In genomic region chr10:69328346-69328687, GRCh38 we compare ENCODE assay signal across 9 cellular contexts. TPM values are rescaled to one million over a fixed set of nuclear protein-coding genes. Genes with fewer than 3 reads are reported as not detected.
A peak's percentile ranks its signal among the peaks of the same experiment; 100 is the strongest.
DNase-seq lines count a peak whose midpoint lies in the region; ATAC-seq, FAIRE-seq and TF ChIP-seq lines count a peak whose summit lies in the region.
"Had no signal": no experiment of that assay in that cellular context is flagged by ENCODE, and none has a peak within 500 bp of the region (broad histone marks: within the 10 kb centered on the region; RNA-seq: fewer than 3 reads in every experiment).

No MANE protein-coding gene starts in this region.

- H4K20me1 ChIP-seq in BLaER1 (peaks cover 18% of the 10 kb centered on the region), astrocyte (ENCODE audit: insufficient read depth, low read length) (peaks cover 74% of the 10 kb centered on the region)

- no peak for TF ChIP-seq CTCF in HFFc6 (IDR thresholded peaks at IDR 0.05)
- no peak for TF ChIP-seq CTCF in astrocyte (IDR thresholded peaks at IDR 0.05; ENCODE audit: insufficient read depth, low read depth, low read length)
- no peak for TF ChIP-seq CTCF in mesothelial cell of epicardium (IDR thresholded peaks at IDR 0.05; ENCODE audit: unreplicated experiment)

- no peak for FAIRE-seq in astrocyte (lab: Jason Lieb, UNC)

- ATAC-seq in GM19351 (IDR thresholded peaks at IDR 0.05; ENCODE audit: unreplicated experiment) (no peak), GM19035 (IDR thresholded peaks at IDR 0.05; ENCODE audit: unreplicated experiment) (no peak)

- peaks cover 24% of the 10 kb centered on the region for H3K36me3 Mint-ChIP-seq in HFFc6 (ENCODE audit: low read depth)
- peaks cover 4% of the 10 kb centered on the region for H3K36me3 Mint-ChIP-seq in astrocyte (ENCODE audit: low read depth, unreplicated experiment)
- no peaks in the 10 kb centered on the region for H3K36me3 Mint-ChIP-seq in mesothelial cell of epicardium

- H3K36me3 ChIP-seq in BLaER1 (peaks cover 37% of the 10 kb centered on the region), astrocyte (ENCODE audit: insufficient read depth, low read length) (no peaks in the 10 kb centered on the region)

- H2AFZ ChIP-seq in astrocyte (ENCODE audit: low read depth, low read length) = peak overlapping the region; percentile 59

- H3K27me3 Mint-ChIP-seq in HFFc6 (ENCODE audit: insufficient read depth) (no peaks in the 10 kb centered on the region; the same call in 1 of the 2 replicates), astrocyte (ENCODE audit: low read depth, unreplicated experiment) (no peaks in the 10 kb centered on the region), mesothelial cell of epicardium (ENCODE audit: low read depth) (no peaks in the 10 kb centered on the region)

- H3K4me3 Mint-ChIP-seq in HFFc6 (peak overlapping the region; percentile 77), astrocyte (ENCODE audit: unreplicated experiment) (no peak overlapping the region), mesothelial cell of epicardium (no peak overlapping the region)

- H3K9me3 ChIP-seq in BLaER1 (no peaks in the 10 kb centered on the region), astrocyte (ENCODE audit: insufficient read depth, low read depth, low read length) (no peaks in the 10 kb centered on the region)

- peak overlapping the region; percentile 88 for H3K27ac Mint-ChIP-seq in HFFc6
- no peak overlapping the region for H3K27ac Mint-ChIP-seq in astrocyte (ENCODE audit: unreplicated experiment)
- H3K27ac Mint-ChIP-seq in mesothelial cell of epicardium = peak overlapping the region; percentile 43

- H3K4me2 ChIP-seq in BLaER1 (peak overlapping the region; percentile 83), astrocyte (ENCODE audit: low read length) (peak overlapping the region; percentile 76)

- H3K79me2 ChIP-seq in astrocyte (ENCODE audit: insufficient read depth, low read length) = peaks cover 96% of the 10 kb centered on the region

- H3K9me3 Mint-ChIP-seq in HFFc6 (no peaks in the 10 kb centered on the region), astrocyte (ENCODE audit: unreplicated experiment) (no peaks in the 10 kb centered on the region), mesothelial cell of epicardium (no peaks in the 10 kb centered on the region)

- DNase-seq in HFFc6 (no peak), astrocyte (ENCODE audit: low read depth) (no peak), mesothelial cell of epicardium (ENCODE audit: low spot score in 2 of 2, unreplicated experiment in 2 of 2) (no peak), NCI-H82 treated with DMSO at 0.1 percent for 48 hours (lab: John Stamatoyannopoulos, UW; ENCODE audit: unreplicated experiment) (no peak), DMS 273 treated with DMSO at 0.1 percent for 48 hours (lab: John Stamatoyannopoulos, UW) (no peak)
- DNase-seq: NCI-H2081 had no signal

- H3K27me3 ChIP-seq in BLaER1 (no peaks in the 10 kb centered on the region), astrocyte (ENCODE audit: insufficient read depth, low read length) (no peaks in the 10 kb centered on the region)

- no peak overlapping the region for H3K4me3 ChIP-seq in BLaER1
- H3K4me3 ChIP-seq in astrocyte (ENCODE audit: insufficient read depth, low read depth, low read length) = peak overlapping the region; percentile 15

- H3K4me1 Mint-ChIP-seq in HFFc6 (ENCODE audit: low read depth) = peaks cover 73% of the 10 kb centered on the region
- peaks cover 16% of the 10 kb centered on the region for H3K4me1 Mint-ChIP-seq in astrocyte (ENCODE audit: low read depth, unreplicated experiment)
- H3K4me1 Mint-ChIP-seq in mesothelial cell of epicardium = peaks cover 53% of the 10 kb centered on the region

- H3K4me1 ChIP-seq in BLaER1 = peaks cover 39% of the 10 kb centered on the region
- H3K4me1 ChIP-seq in astrocyte (ENCODE audit: insufficient read depth, low read length) = peaks cover 37% of the 10 kb centered on the region

- H3K27ac ChIP-seq in BLaER1 (peak overlapping the region; percentile 62), astrocyte (ENCODE audit: low read depth, low read length) (peak overlapping the region; percentile 57)

- H3K9ac ChIP-seq in BLaER1 = peak overlapping the region; percentile 65; the same call in 1 of the 2 replicates
- H3K9ac ChIP-seq in astrocyte (ENCODE audit: low read length) = peak overlapping the region; percentile 40

RNA-seq across cellular contexts. Expression of gene HK1, which starts 50.0 kb away (rescaled TPM):
- total RNA-seq in HFFc6 (2021; fragmentation: NEBNext Ultra II Directional; extraction: Animal tissue kit (Norgen Biotek cat#: 25700)) = 100 to 1,000 TPM; 149 to 158 (median 155) TPM
- total RNA-seq in astrocyte (94.5 and 95.0 TPM in 2 replicates), mesothelial cell of epicardium (61.8 to 68.7 TPM (median 65.6 TPM) in 3 replicates)
